17 cellular contexts compared by ENCODE assay signal in the genomic region with DNA sequence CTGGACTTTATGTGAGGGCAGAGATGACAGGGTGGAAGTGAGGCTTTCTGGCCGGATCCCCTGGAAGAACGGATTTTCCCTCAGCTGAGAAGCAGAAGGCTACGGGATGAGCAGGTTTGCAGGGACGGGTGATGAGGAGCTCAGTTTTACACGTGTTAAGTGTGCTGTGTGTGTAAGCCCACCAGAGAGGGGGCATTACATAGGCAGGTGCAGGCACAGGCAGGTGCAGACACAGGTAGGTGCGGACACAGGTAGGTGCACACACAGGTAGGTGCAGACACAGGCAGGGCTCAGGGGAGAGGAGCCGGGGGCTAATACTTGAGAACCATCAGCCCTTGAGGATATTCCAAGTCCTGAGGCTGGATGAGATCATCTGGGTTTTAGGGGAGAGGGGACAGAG.
"Had no signal": no experiment of that assay in that cellular context is flagged by ENCODE, and none has a peak within 500 bp of the region (broad histone marks: within the 10 kb centered on the region; RNA-seq: fewer than 3 reads in every experiment).

No MANE protein-coding gene starts in this region.

- H3K36me3 ChIP-seq: colonic mucosa, left ventricle myocardium inferior, lower lobe of right lung, neural progenitor cell, pancreas, tibial nerve had no signal

- DNase-seq: colonic mucosa; dermis blood vessel endothelial cell; foreskin keratinocyte; kidney; left cardiac atrium; left ventricle myocardium inferior; lower lobe of right lung; mesendoderm; naive B cell; occipital lobe; pancreas; stimulated activated CD4-positive, alpha-beta T cell treated with anti-CD3 and anti-CD28 coated beads, Interleukin-2, amount 100 ng/mL, for 48 hours had no signal

- H3K9ac ChIP-seq: neural progenitor cell had no signal

- H3K27me3 ChIP-seq: colonic mucosa, hepatocyte, neural progenitor cell, pancreas, tibial nerve had no signal

- H3K4me3 ChIP-seq: colonic mucosa, hepatocyte, left ventricle myocardium inferior, lower lobe of right lung, neural progenitor cell, pancreas, smooth muscle cell, tibial nerve had no signal

- H3K27ac ChIP-seq: colonic mucosa, foreskin keratinocyte, hepatocyte, left ventricle myocardium inferior, lower lobe of right lung, neural progenitor cell, pancreas, tibial nerve had no signal

- ATAC-seq: foreskin keratinocyte, left cardiac atrium, pancreas, right cardiac atrium had no signal

- H3K4me1 ChIP-seq: colonic mucosa, foreskin keratinocyte, lower lobe of right lung, pancreas had no signal

- H3K9me3 ChIP-seq: colonic mucosa, left ventricle myocardium inferior, lower lobe of right lung, pancreas, tibial nerve had no signal

- H2AFZ ChIP-seq: hepatocyte, neural progenitor cell had no signal

- H3K4me2 ChIP-seq: hepatocyte, neural progenitor cell, smooth muscle cell had no signal
